In genomic region chr12:113086249-113087164, GRCh38 we compare ENCODE assay signal across 8 cellular contexts. TPM values are rescaled to one million over a fixed set of nuclear protein-coding genes. Genes with fewer than 3 reads are reported as not detected.
DNase-seq lines count a peak whose midpoint lies in the region; ATAC-seq and TF ChIP-seq lines count a peak whose summit lies in the region.

No MANE protein-coding gene starts in this region.

- H3K36me3 ChIP-seq in GM23338 (ENCODE audit: insufficient read depth) (no peaks in the 10 kb centered on the region), heart right ventricle (no peaks in the 10 kb centered on the region)

- H4K20me1 ChIP-seq in GM23338 (replicated peaks; ENCODE audit: insufficient read depth) = no peaks in the 10 kb centered on the region; the same call in 1 of the 2 replicates

- no peaks in the 10 kb centered on the region for H3K27me3 ChIP-seq in GM23338 (ENCODE audit: insufficient read depth)
- peaks cover 0 to 88% (median 39%) of the 10 kb centered on the region in 7 donors for H3K27me3 ChIP-seq in heart right ventricle

- WGBS in heart right ventricle, 2 donors = 42 to 50% methylated on average over 17 of the region's 17 CpGs

- ATAC-seq in GM23338 = peak; percentile 52
- no peak for ATAC-seq in heart right ventricle
- ATAC-seq in GM18868 (IDR thresholded peaks at IDR 0.05; ENCODE audit: unreplicated experiment) = no peak
- ATAC-seq in HG03196 (IDR thresholded peaks at IDR 0.05; ENCODE audit: unreplicated experiment) = no peak

- H3K4me1 Mint-ChIP-seq in GM23338 = peaks cover 20% of the 10 kb centered on the region

- peak overlapping the region; percentile 3; the same call in 1 of the 3 replicates for H3K4me3 Mint-ChIP-seq in GM23338

- no peak overlapping the region for H3K27ac Mint-ChIP-seq in GM23338

- 0 out of 2 replicates have a peak overlapping the region, but pooled peaks have one; percentile 72 for H2AFZ ChIP-seq in GM23338

- H3K4me1 ChIP-seq in GM23338 (ENCODE audit: insufficient read depth) = peaks cover 6% of the 10 kb centered on the region; the same call in 1 of the 2 replicates
- H3K4me1 ChIP-seq in heart right ventricle = peaks cover 0 to 4% (median 0%) of the 10 kb centered on the region in 9 donors

- no peaks in the 10 kb centered on the region for H3K79me2 ChIP-seq in GM23338 (replicated peaks; ENCODE audit: insufficient read depth)

- H3F3A ChIP-seq in GM23338 (replicated peaks; ENCODE audit: low read depth) = no peaks in the 10 kb centered on the region

- H3K27ac ChIP-seq in GM23338 (ENCODE audit: low read depth) = no peak overlapping the region
- H3K27ac ChIP-seq in heart right ventricle = no peak overlapping the region

- no peak for DNase-seq in GM23338 (ENCODE audit: low spot score)
- DNase-seq in RPMI8226 = peak; percentile 70
- peak; percentile 11 to 16 for DNase-seq in dermis microvascular lymphatic vessel endothelial cell (ENCODE audit: low read depth in 2 of 2)
- peak; percentile 22 for DNase-seq in stimulated activated CD4-positive, alpha-beta T cell treated with anti-CD3 and anti-CD28 coated beads, Interleukin-4, amount 100 ng/mL, for 1 hour
- no peak for DNase-seq in DMS79 treated with DMSO at 0.1 percent for 48 hours (lab: John Stamatoyannopoulos, UW)
- DNase-seq in heart right ventricle = no peak

- no peaks in the 10 kb centered on the region for H3K36me3 Mint-ChIP-seq in GM23338 (ENCODE audit: low read depth)

- H3K4me3 ChIP-seq in GM23338 (peak overlapping the region; percentile 26; the same call in 1 of the 2 replicates), heart right ventricle (no peak overlapping the region)

- intact Hi-C loops in heart right ventricle (cut with DNase I) = no loop called here

- no peaks in the 10 kb centered on the region for H3K9me3 ChIP-seq in heart right ventricle

- TF ChIP-seq CTCF in GM23338 (conservative IDR thresholded peaks at IDR 0.05; ENCODE audit: low read depth in 2 of 2) = no peak
- TF ChIP-seq CTCF in heart right ventricle (IDR thresholded peaks at IDR 0.05) = no peak

- H3K4me2 ChIP-seq in GM23338 = peak overlapping the region; percentile 71

- no peaks in the 10 kb centered on the region for H3K9me3 Mint-ChIP-seq in GM23338

- H3K27me3 Mint-ChIP-seq in GM23338 (ENCODE audit: insufficient read depth, low read depth, poor library complexity) = peaks cover 22% of the 10 kb centered on the region

- H3K9me2 ChIP-seq in GM23338 (ENCODE audit: insufficient read depth) = no peaks in the 10 kb centered on the region

TF ChIP-seq in GM23338, 12 proteins besides CTCF, POLR2A, EP300 and RAD21 (continues in another document):
- no peak for TF ChIP-seq ZNF114 (CRISPR knock-in tag; IDR thresholded peaks at IDR 0.05)
- no peak for TF ChIP-seq NANOG (IDR thresholded peaks at IDR 0.05; ENCODE audit: borderline replicate concordance)
- no peak for TF ChIP-seq ETS1 (IDR thresholded peaks at IDR 0.05)
- no peak for TF ChIP-seq JUNB (IDR thresholded peaks at IDR 0.05; ENCODE audit: unreplicated experiment)
- no peak for TF ChIP-seq STAT1 (IDR thresholded peaks at IDR 0.05; ENCODE audit: unreplicated experiment)
- no peak for TF ChIP-seq CREB1 (CRISPR knock-in tag; IDR thresholded peaks at IDR 0.05; ENCODE audit: low read depth)
- no peak for TF ChIP-seq EZH2phosphoT487 (IDR thresholded peaks at IDR 0.05; ENCODE audit: unreplicated experiment)
- no peak for TF ChIP-seq POLR2AphosphoS5 (IDR thresholded peaks at IDR 0.05; ENCODE audit: low read depth)
- no peak for TF ChIP-seq REST (IDR thresholded peaks at IDR 0.05; ENCODE audit: unreplicated experiment)
- TF ChIP-seq EZH2 (IDR thresholded peaks at IDR 0.05; ENCODE audit: low read depth, unreplicated experiment) = no peak

RNA-seq across cellular contexts. Expression of gene DTX1, which starts 30.0 kb away (rescaled TPM):
- 4.7 and 9.0 TPM in 2 replicates for total RNA-seq in GM23338 (2014; rRNA removed; shearing (Covaris generic))
- 1.6 and 1.8 TPM in 2 replicates for polyA plus RNA-seq in GM23338 (2016; fragmentation: Nextera tagmentation; extraction: Ambion mirVana)
- 1.8 and 6.1 TPM in 2 replicates for total RNA-seq in dermis microvascular lymphatic vessel endothelial cell
- 1 to 10 TPM in 9 of 10 donors, under 1 TPM in 1; 0.94 to 6.4 (median 1.8) TPM for total RNA-seq in heart right ventricle
- 1 to 10 TPM; 1.0 to 1.1 TPM for polyA plus RNA-seq in heart right ventricle

RNA-seq across cellular contexts. Expression of gene RASAL1, which starts 49.1 kb away (rescaled TPM):
- total RNA-seq in GM23338 (2014; rRNA removed; shearing (Covaris generic)) = 5.4 and 8.2 TPM in 2 replicates
- 2.6 and 2.7 TPM in 2 replicates for polyA plus RNA-seq in GM23338 (2016; fragmentation: Nextera tagmentation; extraction: Ambion mirVana)
- total RNA-seq in dermis microvascular lymphatic vessel endothelial cell = not detected in 2 replicates
- total RNA-seq in heart right ventricle = not detected
- polyA plus RNA-seq in heart right ventricle = not detected

Comparison
In these comparisons a context has a peak if more than half of its experiments do, and no peak if none do; other contexts are left out.
1. DNase-seq: peak in RPMI8226 (single experiment), dermis microvascular lymphatic vessel endothelial cell (2 of 2) and stimulated activated CD4-positive, alpha-beta T cell treated with anti-CD3 and anti-CD28 coated beads, Interleukin-4, amount 100 ng/mL, for 1 hour (single experiment); none in GM23338 (single experiment), DMS79 treated with DMSO at 0.1 percent for 48 hours (single experiment) and heart right ventricle (0 of 2).